ENCODE assay signal across 11 cellular contexts in the genomic region with DNA sequence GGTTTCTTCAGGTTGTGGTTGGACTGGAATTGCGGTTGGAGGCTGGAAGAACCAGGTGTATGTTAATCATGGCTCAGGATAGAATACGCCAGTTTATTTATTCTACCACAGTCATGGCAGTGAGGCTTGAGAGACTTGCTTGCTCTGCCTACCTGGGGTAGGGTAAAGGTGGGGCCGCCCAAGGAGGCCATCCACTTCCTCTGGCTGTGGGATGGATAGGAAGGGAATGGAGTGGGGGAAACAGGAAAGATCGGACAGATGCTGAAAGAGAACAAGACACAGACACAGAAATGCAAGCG. TPM values are rescaled to one million over a fixed set of nuclear protein-coding genes. Genes with fewer than 3 reads are reported as not detected.
DNase-seq lines count a peak whose midpoint lies in the region; ATAC-seq and TF ChIP-seq lines count a peak whose summit lies in the region.
"Had no signal": no experiment of that assay in that cellular context is flagged by ENCODE, and none has a peak within 500 bp of the region (broad histone marks: within the 10 kb centered on the region; RNA-seq: fewer than 3 reads in every experiment).

No MANE protein-coding gene starts in this region.

- peaks cover 100% of the 10 kb centered on the region for H3K27me3 ChIP-seq in BLaER1
- H3K27me3 ChIP-seq in H9 (ENCODE audit: insufficient read depth, low read length) = peaks cover 56% of the 10 kb centered on the region

- H3K36me3 ChIP-seq in BLaER1 = peaks cover 35% of the 10 kb centered on the region

- H3K4me1 ChIP-seq in BLaER1 (peaks cover 88% of the 10 kb centered on the region), H9 (ENCODE audit: insufficient read depth, low read length) (no peaks in the 10 kb centered on the region)

- DNase-seq in H9 (no peak), T-cell (no peak), head of caudate nucleus (no peak), posterior vena cava (ENCODE audit: low spot score) (no peak), cerebellar nuclear complex (lab: John Stamatoyannopoulos, UW) (no peak)
- DNase-seq: gastrocnemius medialis, NCI-H1092 treated with DMSO at 0.1 percent for 48 hours had no signal

- peaks cover 26% of the 10 kb centered on the region for H3K23me2 ChIP-seq in H9 (ENCODE audit: insufficient read length, low read depth, low read length, poor library complexity, severe bottlenecking)

- WGBS in H9 (ENCODE audit: extremely low coverage, insufficient read length, low lambda C conversion rate) = no CpG with 5 or more reads among the region's 5 CpGs

- H3K79me1 ChIP-seq in H9 (ENCODE audit: insufficient read depth, low read depth, low read length, poor library complexity, severe bottlenecking) = no peaks in the 10 kb centered on the region

- H2BK5ac ChIP-seq in H9 (ENCODE audit: insufficient read length, low read length) = no peak overlapping the region

- TF ChIP-seq CTCF in H9 (conservative IDR thresholded peaks at IDR 0.05) = no peak

- no peak overlapping the region for H3K4ac ChIP-seq in H9 (ENCODE audit: low read depth, low read length)

- H3T11ph ChIP-seq in H9 (ENCODE audit: low read length) = no peak overlapping the region

- H3K9me3 ChIP-seq in BLaER1 = no peaks in the 10 kb centered on the region
- H3K9me3 ChIP-seq in H9 (ENCODE audit: control insufficient read depth, low read depth, low read length) = no peaks in the 10 kb centered on the region
- no peaks in the 10 kb centered on the region for H3K9me3 ChIP-seq in iPS-18c (ENCODE audit: control insufficient read depth, insufficient read depth, low read length)
- H3K9me3 ChIP-seq: gastrocnemius medialis, neutrophil had no signal

- ATAC-seq in T-cell (replicated peaks in 1 of 4) = no peak
- ATAC-seq in GM21360 (IDR thresholded peaks at IDR 0.05; ENCODE audit: unreplicated experiment) = no peak
- ATAC-seq: gastrocnemius medialis had no signal

- H4K91ac ChIP-seq in H9 (ENCODE audit: insufficient read length, low read depth, low read length) = no peak overlapping the region

- H2BK12ac ChIP-seq in H9 (ENCODE audit: insufficient read length, low read depth, low read length) = no peak overlapping the region

- no peak overlapping the region for H4K8ac ChIP-seq in H9 (replicated peaks; ENCODE audit: insufficient read length, low read depth, low read length)

- H3K36me3 Mint-ChIP-seq in H9 (ENCODE audit: insufficient read depth in 1 of 3, low read depth in 3 of 3) (peaks cover 21 to 24% (median 22%) of the 10 kb centered on the region in 3 experiments), T-cell (peaks cover 25% of the 10 kb centered on the region)

- no peak overlapping the region for H2AFZ ChIP-seq in H9 (ENCODE audit: low read length)

- no peak overlapping the region for H4K5ac ChIP-seq in H9 (ENCODE audit: insufficient read length, low read depth, low read length)

- H3K4me3 ChIP-seq in BLaER1 (peak overlapping the region; percentile 77), iPS-18c (ENCODE audit: insufficient read depth, low read depth, low read length) (0 out of 2 replicates have a peak overlapping the region, but pooled peaks have one; percentile 65)

- no peak overlapping the region for H3K27ac ChIP-seq in BLaER1
- no peak overlapping the region for H3K27ac ChIP-seq in H9 (ENCODE audit: insufficient read length, low read depth, low read length)
- H3K27ac ChIP-seq: neutrophil had no signal

- H3K9me3 Mint-ChIP-seq in H9 = no peaks in the 10 kb centered on the region
- H3K9me3 Mint-ChIP-seq in T-cell = no peaks in the 10 kb centered on the region

- H3K14ac ChIP-seq in H9 (ENCODE audit: insufficient read depth, low read length) = no peak overlapping the region

- H3K18ac ChIP-seq in H9 (ENCODE audit: insufficient read length, low read depth, low read length) = no peak overlapping the region

- H3K27me3 Mint-ChIP-seq in H9 (ENCODE audit: low read depth) (peaks cover 81% of the 10 kb centered on the region), T-cell (peaks cover 37 to 51% of the 10 kb centered on the region in 2 donors)

- H3K56ac ChIP-seq in H9 (ENCODE audit: insufficient read length, low read depth, low read length) = no peak overlapping the region

- no peaks in the 10 kb centered on the region for H3K79me2 ChIP-seq in H9 (ENCODE audit: insufficient read depth, low read length)

- POLR2A ChIA-PET in T-cell (lab: Charles Lee) = interaction anchor here in 1 of 2 donors (0.6 kb wide), 1 partner anchor 44 kb away, joined by 3 read pairs; no protein-coding TSS in a partner anchor

- no peak overlapping the region for H2BK120ac ChIP-seq in H9 (ENCODE audit: low read depth, low read length, poor library complexity, severe bottlenecking)

- intact Hi-C loops in head of caudate nucleus (cut with DNase I) (no loop called here), posterior vena cava (cut with DNase I) (no loop called here)

- H3K9ac ChIP-seq in BLaER1 = no peak overlapping the region
- no peak overlapping the region for H3K9ac ChIP-seq in H9 (ENCODE audit: extremely low read depth, insufficient read length, low read length)

- H3K27ac Mint-ChIP-seq in H9 (no peak overlapping the region), T-cell (peak overlapping the region in 1 of 2 donors; percentile 73)

- no peak overlapping the region for H2BK15ac ChIP-seq in H9 (ENCODE audit: low read depth, low read length)

- no peak overlapping the region for H2AK5ac ChIP-seq in H9 (ENCODE audit: insufficient read length, low read length)

- H3K4me2 ChIP-seq in BLaER1 (peak overlapping the region; percentile 97), H9 (ENCODE audit: insufficient read depth, insufficient read length, low read length) (peak overlapping the region; percentile 82)

- H3K4me1 Mint-ChIP-seq in H9 = peaks cover 54 to 69% of the 10 kb centered on the region in 2 experiments
- H3K4me1 Mint-ChIP-seq in T-cell = peaks cover 56 to 78% (median 71%) of the 10 kb centered on the region in 3 donors

- H2BK20ac ChIP-seq in H9 (ENCODE audit: low read depth, low read length, poor library complexity, severe bottlenecking) = no peak overlapping the region

- H4K20me1 ChIP-seq in BLaER1 (peaks cover 84% of the 10 kb centered on the region), H9 (ENCODE audit: control insufficient read depth, insufficient read depth, insufficient read length) (peaks cover 4% of the 10 kb centered on the region)

- H3K23ac ChIP-seq in H9 (ENCODE audit: insufficient read length, low read depth, low read length) = no peak overlapping the region

- CTCF ChIA-PET in T-cell (lab: Charles Lee) = interaction anchor here (0.6 to 3.3 kb wide), 7 partner anchors 8 to 491 kb away, joined by 3 to 39 read pairs (median 7); partner anchors contain the start of gene SHMT2 (in 2 of the 2)

- H3K4me3 Mint-ChIP-seq in H9 = peak overlapping the region; percentile 72 to 87
- H3K4me3 Mint-ChIP-seq in T-cell = peak overlapping the region; percentile 59 to 95 (median 74)

RNA-seq across cellular contexts. Expression of gene SHMT2, which starts 8.1 kb away (rescaled TPM):
- 257 and 260 TPM in 2 replicates for total RNA-seq in H9 (2021)
- total RNA-seq in T-cell = 10 to 100 TPM; 31.0 to 80.9 (median 55.6) TPM
- 10 to 100 TPM; 53.2 to 53.7 TPM for total RNA-seq in posterior vena cava

RNA-seq across cellular contexts. Expression of gene STAC3, which starts 13.4 kb away (rescaled TPM):
- total RNA-seq in H9 (2021) (2.0 and 2.8 TPM in 2 replicates), T-cell (1 to 10 TPM; 1.3 to 4.9 (median 2.9) TPM), posterior vena cava (1 to 10 TPM; 1.2 to 2.8 TPM)

RNA-seq across cellular contexts. Expression of gene NXPH4, which starts 21.0 kb away (rescaled TPM):
- 2.1 and 2.8 TPM in 2 replicates for total RNA-seq in H9 (2021)
- 1 to 10 TPM in 2 of 5 donors, under 1 TPM in 2, not detected in 1; 0.49 to 4.5 (median 1.0) TPM for total RNA-seq in T-cell
- under 1 TPM; 0.24 to 0.79 TPM for total RNA-seq in posterior vena cava
- total RNA-seq: gastrocnemius medialis had no signal
